ENCODE assay signal across 1 cellular context in genomic region chr15:55741592-55742497, GRCh38.
TF ChIP-seq lines count a peak whose summit lies in the region.

No MANE protein-coding gene starts in this region.

TF ChIP-seq in K562, 482 proteins besides CTCF, POLR2A, EP300 and RAD21 (continued from another document):
- TF ChIP-seq ZNF174 (CRISPR knock-in tag; IDR thresholded peaks at IDR 0.05) (no peak), ESRRB (CRISPR knock-in tag; IDR thresholded peaks at IDR 0.05; ENCODE audit: borderline replicate concordance) (no peak), MNT (conservative IDR thresholded peaks at IDR 0.05) (peak; percentile 23 to 57; a peak in 1 of 4 replicates), EGR1 (conservative IDR thresholded peaks at IDR 0.05) (no peak), MTA3 (IDR thresholded peaks at IDR 0.05; ENCODE audit: borderline replicate concordance) (no peak), EP400 (IDR thresholded peaks at IDR 0.05) (no peak)
- TF ChIP-seq, protein P1, sequence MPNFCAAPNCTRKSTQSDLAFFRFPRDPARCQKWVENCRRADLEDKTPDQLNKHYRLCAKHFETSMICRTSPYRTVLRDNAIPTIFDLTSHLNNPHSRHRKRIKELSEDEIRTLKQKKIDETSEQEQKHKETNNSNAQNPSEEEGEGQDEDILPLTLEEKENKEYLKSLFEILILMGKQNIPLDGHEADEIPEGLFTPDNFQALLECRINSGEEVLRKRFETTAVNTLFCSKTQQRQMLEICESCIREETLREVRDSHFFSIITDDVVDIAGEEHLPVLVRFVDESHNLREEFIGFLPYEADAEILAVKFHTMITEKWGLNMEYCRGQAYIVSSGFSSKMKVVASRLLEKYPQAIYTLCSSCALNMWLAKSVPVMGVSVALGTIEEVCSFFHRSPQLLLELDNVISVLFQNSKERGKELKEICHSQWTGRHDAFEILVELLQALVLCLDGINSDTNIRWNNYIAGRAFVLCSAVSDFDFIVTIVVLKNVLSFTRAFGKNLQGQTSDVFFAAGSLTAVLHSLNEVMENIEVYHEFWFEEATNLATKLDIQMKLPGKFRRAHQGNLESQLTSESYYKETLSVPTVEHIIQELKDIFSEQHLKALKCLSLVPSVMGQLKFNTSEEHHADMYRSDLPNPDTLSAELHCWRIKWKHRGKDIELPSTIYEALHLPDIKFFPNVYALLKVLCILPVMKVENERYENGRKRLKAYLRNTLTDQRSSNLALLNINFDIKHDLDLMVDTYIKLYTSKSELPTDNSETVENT (CRISPR knock-in tag; IDR thresholded peaks at IDR 0.05): no peak
- TF ChIP-seq, protein P2, sequence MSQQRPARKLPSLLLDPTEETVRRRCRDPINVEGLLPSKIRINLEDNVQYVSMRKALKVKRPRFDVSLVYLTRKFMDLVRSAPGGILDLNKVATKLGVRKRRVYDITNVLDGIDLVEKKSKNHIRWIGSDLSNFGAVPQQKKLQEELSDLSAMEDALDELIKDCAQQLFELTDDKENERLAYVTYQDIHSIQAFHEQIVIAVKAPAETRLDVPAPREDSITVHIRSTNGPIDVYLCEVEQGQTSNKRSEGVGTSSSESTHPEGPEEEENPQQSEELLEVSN (IDR thresholded peaks at IDR 0.05; ENCODE audit: borderline replicate concordance in 1 of 2, extremely low read depth in 1 of 2, insufficient read depth in 1 of 2, insufficient read length in 1 of 2, low read depth in 1 of 2, low read length in 1 of 2, poor library complexity in 1 of 2, severe bottlenecking in 1 of 2): peak in 1 of 2 experiments; percentile 31
- TF ChIP-seq, protein P3, sequence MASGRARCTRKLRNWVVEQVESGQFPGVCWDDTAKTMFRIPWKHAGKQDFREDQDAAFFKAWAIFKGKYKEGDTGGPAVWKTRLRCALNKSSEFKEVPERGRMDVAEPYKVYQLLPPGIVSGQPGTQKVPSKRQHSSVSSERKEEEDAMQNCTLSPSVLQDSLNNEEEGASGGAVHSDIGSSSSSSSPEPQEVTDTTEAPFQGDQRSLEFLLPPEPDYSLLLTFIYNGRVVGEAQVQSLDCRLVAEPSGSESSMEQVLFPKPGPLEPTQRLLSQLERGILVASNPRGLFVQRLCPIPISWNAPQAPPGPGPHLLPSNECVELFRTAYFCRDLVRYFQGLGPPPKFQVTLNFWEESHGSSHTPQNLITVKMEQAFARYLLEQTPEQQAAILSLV (tag; IDR thresholded peaks at IDR 0.05): no peak
- TF ChIP-seq, protein P4, sequence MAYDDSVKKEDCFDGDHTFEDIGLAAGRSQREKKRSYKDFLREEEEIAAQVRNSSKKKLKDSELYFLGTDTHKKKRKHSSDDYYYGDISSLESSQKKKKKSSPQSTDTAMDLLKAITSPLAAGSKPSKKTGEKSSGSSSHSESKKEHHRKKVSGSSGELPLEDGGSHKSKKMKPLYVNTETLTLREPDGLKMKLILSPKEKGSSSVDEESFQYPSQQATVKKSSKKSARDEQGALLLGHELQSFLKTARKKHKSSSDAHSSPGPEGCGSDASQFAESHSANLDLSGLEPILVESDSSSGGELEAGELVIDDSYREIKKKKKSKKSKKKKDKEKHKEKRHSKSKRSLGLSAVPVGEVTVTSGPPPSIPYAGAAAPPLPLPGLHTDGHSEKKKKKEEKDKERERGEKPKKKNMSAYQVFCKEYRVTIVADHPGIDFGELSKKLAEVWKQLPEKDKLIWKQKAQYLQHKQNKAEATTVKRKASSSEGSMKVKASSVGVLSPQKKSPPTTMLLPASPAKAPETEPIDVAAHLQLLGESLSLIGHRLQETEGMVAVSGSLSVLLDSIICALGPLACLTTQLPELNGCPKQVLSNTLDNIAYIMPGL (CRISPR knock-in tag; IDR thresholded peaks at IDR 0.05): no peak
